Comparison of ENCODE assay signal across 19 cellular contexts in genomic region chr1:26092422-26092821, GRCh38. TPM values are rescaled to one million over a fixed set of nuclear protein-coding genes. Genes with fewer than 3 reads are reported as not detected.
"Had no signal": no experiment of that assay in that cellular context is flagged by ENCODE, and none has a peak within 500 bp of the region (broad histone marks: within the 10 kb centered on the region; RNA-seq: fewer than 3 reads in every experiment).

No MANE protein-coding gene starts in this region.

- H3K4me3 ChIP-seq: colonic mucosa, right atrium auricular region, stomach, upper lobe of left lung, uterus had no signal

- H3K9me3 Mint-ChIP-seq: memory B cell, naive B cell had no signal

- H3K27ac ChIP-seq: colonic mucosa, stomach, upper lobe of left lung, uterus had no signal

- DNase-seq: colonic mucosa; dermis blood vessel endothelial cell; foreskin melanocyte; head of caudate nucleus; hippocampal formation; kidney glomerular epithelial cell; naive B cell; posterior cingulate gyrus; small intestine; stimulated activated CD4-positive, alpha-beta T cell treated with anti-CD3 and anti-CD28 coated beads, Interleukin-12 subunit alpha, Interleukin-12 subunit beta, amount 100 ng/mL, for 4 hours; stimulated activated naive CD4-positive, alpha-beta T cell; stomach; upper lobe of left lung; uterus had no signal

- H3K36me3 ChIP-seq: colonic mucosa, right atrium auricular region, stomach, upper lobe of left lung, uterus had no signal

- H3K4me1 ChIP-seq: colonic mucosa, uterus had no signal

- H3K36me3 Mint-ChIP-seq: memory B cell, naive B cell had no signal

- H3K4me3 Mint-ChIP-seq: memory B cell, naive B cell had no signal

- H3K27me3 ChIP-seq: colonic mucosa, right atrium auricular region, upper lobe of left lung, uterus had no signal

- FAIRE-seq: small intestine had no signal

- H3K27ac Mint-ChIP-seq: memory B cell had no signal

- H3K4me1 Mint-ChIP-seq: naive B cell had no signal

- H3K9me3 ChIP-seq: colonic mucosa, right atrium auricular region, stomach, upper lobe of left lung, uterus had no signal

RNA-seq across cellular contexts. Expression of gene TRIM63, which starts 25.0 kb away (rescaled TPM):
- total RNA-seq: cerebellum, dermis blood vessel endothelial cell, osteocyte had no signal
- polyA plus RNA-seq: neural cell had no signal

RNA-seq across cellular contexts. Expression of gene SLC30A2, which starts 46.5 kb away (rescaled TPM):
- total RNA-seq: cerebellum, dermis blood vessel endothelial cell, osteocyte had no signal
